In genomic region chr10:68561804-68562649, GRCh38 we compare ENCODE assay signal across 9 cellular contexts. TPM values are rescaled to one million over a fixed set of nuclear protein-coding genes. Genes with fewer than 3 reads are reported as not detected.
DNase-seq lines count a peak whose midpoint lies in the region; ATAC-seq, FAIRE-seq and TF ChIP-seq lines count a peak whose summit lies in the region.
"Had no signal": no experiment of that assay in that cellular context is flagged by ENCODE, and none has a peak within 500 bp of the region (broad histone marks: within the 10 kb centered on the region; RNA-seq: fewer than 3 reads in every experiment).

No MANE protein-coding gene starts in this region.

- peak overlapping the region; percentile 83 for H3K4me3 Mint-ChIP-seq in astrocyte (ENCODE audit: unreplicated experiment)

- H3K9ac ChIP-seq in astrocyte (ENCODE audit: low read length): peak overlapping the region; percentile 67

- CTCF ChIA-PET in A673 (lab: Charles Lee): interaction anchor here (0.6 kb wide), 1 partner anchor 11 kb away, joined by 7 read pairs; no protein-coding TSS in a partner anchor
- CTCF ChIA-PET in HEK293T (lab: Yijun Ruan, JAX): interaction anchor here (0.9 to 2.7 kb wide), 2 partner anchors 11 to 32 kb away, joined by 3 to 7 read pairs; no protein-coding TSS in a partner anchor

- H3K4me1 Mint-ChIP-seq in astrocyte (ENCODE audit: low read depth, unreplicated experiment): peaks cover 22% of the 10 kb centered on the region

- TF ChIP-seq POLR2A in uterus (IDR thresholded peaks at IDR 0.05): no peak

- peak; percentile 49 for DNase-seq in A673 (ENCODE audit: low spot score)
- DNase-seq in HEK293T (ENCODE audit: extremely low spot score): peak; percentile 30
- no peak for DNase-seq in astrocyte (ENCODE audit: low read depth)
- no peak for DNase-seq in lower lobe of right lung
- DNase-seq in uterus: peak; percentile 16 to 33

- H3K36me3 ChIP-seq in A673 (ENCODE audit: insufficient read depth, low read length, poor library complexity, severe bottlenecking) (no peaks in the 10 kb centered on the region), astrocyte (ENCODE audit: insufficient read depth, low read length) (no peaks in the 10 kb centered on the region), lower lobe of right lung (no peaks in the 10 kb centered on the region), uterus (no peaks in the 10 kb centered on the region)

- H3K9me3 Mint-ChIP-seq in astrocyte (ENCODE audit: unreplicated experiment): no peaks in the 10 kb centered on the region

- TF ChIP-seq CTCF in A673 (conservative IDR thresholded peaks at IDR 0.05; ENCODE audit: low read depth, low read length) (no peak), astrocyte (IDR thresholded peaks at IDR 0.05; ENCODE audit: insufficient read depth, low read depth, low read length) (no peak), lower lobe of right lung (IDR thresholded peaks at IDR 0.05) (no peak), uterus (IDR thresholded peaks at IDR 0.05) (no peak)

- no peaks in the 10 kb centered on the region for H4K20me1 ChIP-seq in astrocyte (ENCODE audit: insufficient read depth, low read length)

- intact Hi-C loops in A673 (cut with micrococcal nuclease; ENCODE audit: unreplicated experiment): loop anchor here (5.0 kb wide), 1 partner anchor 160 kb away; the partner anchor contains the start of gene CCAR1
- intact Hi-C loops in lower lobe of right lung (cut with DNase I): no loop called here
- intact Hi-C loops in uterus (cut with DNase I; ENCODE audit: low total_unique reads): no loop called here

- H3K4me2 ChIP-seq in astrocyte (ENCODE audit: low read length): peak overlapping the region; percentile 82

- no TSS peak for BruUV-seq in A673 (replicated peaks; lab: Mats Ljungman, UMichigan)

- peak overlapping the region; percentile 85 for H2AFZ ChIP-seq in astrocyte (ENCODE audit: low read depth, low read length)

- FAIRE-seq in astrocyte (lab: Jason Lieb, UNC): no peak

- peaks cover 2% of the 10 kb centered on the region for H3K27me3 Mint-ChIP-seq in astrocyte (ENCODE audit: low read depth, unreplicated experiment)

- H3K4me3 ChIP-seq in A673 (ENCODE audit: low read depth, low read length, poor library complexity, severe bottlenecking) (peak overlapping the region; percentile 80), astrocyte (ENCODE audit: insufficient read depth, low read depth, low read length) (peak overlapping the region; percentile 54), lower lobe of right lung (peak overlapping the region; percentile 69), uterus (peak overlapping the region; percentile 54 to 70)

- no peaks in the 10 kb centered on the region for H3K9me3 ChIP-seq in A673 (ENCODE audit: low read depth, low read length, poor library complexity, severe bottlenecking)
- H3K9me3 ChIP-seq in astrocyte (ENCODE audit: insufficient read depth, low read depth, low read length): no peaks in the 10 kb centered on the region
- H3K9me3 ChIP-seq in lower lobe of right lung: no peaks in the 10 kb centered on the region
- H3K9me3 ChIP-seq in uterus: no peaks in the 10 kb centered on the region

- peak overlapping the region; percentile 69 for H3K27ac ChIP-seq in A673 (ENCODE audit: low read depth, low read length, poor library complexity, severe bottlenecking)
- no peak overlapping the region for H3K27ac ChIP-seq in astrocyte (ENCODE audit: low read depth, low read length)
- no peak overlapping the region for H3K27ac ChIP-seq in lower lobe of right lung
- H3K27ac ChIP-seq in uterus: peak overlapping the region; percentile 59 to 65
- H3K27ac ChIP-seq: VCaP had no signal

- no peaks in the 10 kb centered on the region for H3K79me2 ChIP-seq in astrocyte (ENCODE audit: insufficient read depth, low read length)

- H3K27me3 ChIP-seq in A673 (replicated peaks; ENCODE audit: insufficient read depth, low read depth, low read length, poor library complexity) (no peaks in the 10 kb centered on the region), astrocyte (ENCODE audit: insufficient read depth, low read length) (no peaks in the 10 kb centered on the region), lower lobe of right lung (ENCODE audit: low read depth) (peaks cover 21% of the 10 kb centered on the region), uterus (no peaks in the 10 kb centered on the region)

- H3K4me1 ChIP-seq in A673 (ENCODE audit: insufficient read depth, low read length, poor library complexity, severe bottlenecking) (peaks cover 17% of the 10 kb centered on the region), astrocyte (ENCODE audit: insufficient read depth, low read length) (peaks cover 13% of the 10 kb centered on the region), lower lobe of right lung (peaks cover 15% of the 10 kb centered on the region), uterus (no peaks in the 10 kb centered on the region)

- H3K27ac Mint-ChIP-seq in astrocyte (ENCODE audit: unreplicated experiment): no peak overlapping the region

- ATAC-seq in lower lobe of right lung: no peak
- ATAC-seq in HG03342 (IDR thresholded peaks at IDR 0.05; ENCODE audit: unreplicated experiment): no peak
- no peak for ATAC-seq in HG03280 (IDR thresholded peaks at IDR 0.05; ENCODE audit: unreplicated experiment)
- no peak for ATAC-seq in HG03135 (IDR thresholded peaks at IDR 0.05; ENCODE audit: unreplicated experiment)

- H3K36me3 Mint-ChIP-seq in astrocyte (ENCODE audit: low read depth, unreplicated experiment): no peaks in the 10 kb centered on the region

- POLR2A ChIA-PET in A673 (lab: Charles Lee; ENCODE audit: low non-redundant PET) (no interaction called here), HEK293T (lab: Yijun Ruan, JAX) (interaction anchor here (0.7 to 2.9 kb wide), 3 partner anchors 10 to 39 kb away, joined by 4 to 11 read pairs (median 4); no protein-coding TSS in a partner anchor)

TF ChIP-seq in HEK293T, 16 proteins besides CTCF, POLR2A, EP300 and RAD21:
- no peak for TF ChIP-seq CTBP1 (IDR thresholded peaks at IDR 0.05; ENCODE audit: borderline replicate concordance)
- TF ChIP-seq LEF1 (IDR thresholded peaks at IDR 0.05; ENCODE audit: borderline replicate concordance): no peak
- TF ChIP-seq L3MBTL2 (conservative IDR thresholded peaks at IDR 0.05): peak; percentile 21; the same call in 1 of the 2 replicates
- TF ChIP-seq ELF4 (IDR thresholded peaks at IDR 0.05): no peak
TF ChIP-seq in HEK293T: peak in this region for 1.

RNA-seq across cellular contexts. Expression of gene TET1, which starts 1.9 kb away (rescaled TPM):
- total RNA-seq in A673 (2021) (15.2 and 17.4 TPM in 2 replicates), astrocyte (6.2 and 7.1 TPM in 2 replicates), lower lobe of right lung (1.8 TPM), uterus (10 to 100 TPM in 1 of 4 donors, 1 to 10 TPM in 3; 3.5 to 40.3 (median 7.1) TPM)

RNA-seq across cellular contexts. Expression of gene SLC25A16, which starts 34.7 kb away (rescaled TPM):
- total RNA-seq in A673 (2021): 17.9 and 19.1 TPM in 2 replicates
- total RNA-seq in astrocyte: 17.6 and 20.5 TPM in 2 replicates
- total RNA-seq in lower lobe of right lung: 29.4 TPM
- 100 to 1,000 TPM in 1 of 4 donors, 10 to 100 TPM in 3; 22.9 to 345 (median 33.1) TPM for total RNA-seq in uterus

Comparison
In these comparisons a context has a peak if more than half of its experiments do, and no peak if none do; other contexts are left out.
1. DNase-seq: peak in A673 (single experiment), HEK293T (single experiment) and uterus (2 of 2); none in astrocyte (single experiment) and lower lobe of right lung (single experiment).
2. H3K27ac ChIP-seq: peak in A673 (single experiment) and uterus (2 of 2); none in astrocyte (single experiment) and lower lobe of right lung (single experiment).
3. Peak in every context shown above with its lines, with median percentiles within 50 percentile points of each other: H3K4me3 ChIP-seq.